26 cellular contexts compared by ENCODE assay signal in the genomic region with DNA sequence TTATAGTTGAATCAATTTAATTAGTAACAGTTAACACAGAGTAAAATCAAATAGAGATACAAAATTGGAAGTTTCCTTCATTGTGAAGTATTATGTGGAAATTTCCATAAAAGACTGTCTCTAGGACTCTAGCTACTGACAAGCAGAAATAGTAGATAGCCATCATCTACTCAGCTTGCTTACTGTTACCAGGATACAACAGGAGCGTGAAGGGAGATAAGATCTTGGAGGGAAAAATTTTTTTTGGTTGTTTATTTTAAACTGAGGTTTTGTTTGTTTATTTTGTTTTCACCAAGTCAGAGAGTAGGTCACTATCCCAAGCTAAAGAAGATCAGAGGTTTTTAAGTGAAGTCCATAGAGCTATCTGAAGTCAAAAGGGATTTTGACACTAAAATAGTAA.
"Had no signal": no experiment of that assay in that cellular context is flagged by ENCODE, and none has a peak within 500 bp of the region (broad histone marks: within the 10 kb centered on the region; RNA-seq: fewer than 3 reads in every experiment).

No MANE protein-coding gene starts in this region.

- H3K4me1 Mint-ChIP-seq: activated CD4-positive, alpha-beta T cell treated with anti-CD3 and anti-CD28 coated beads for 36 hours; activated CD8-positive, alpha-beta memory T cell treated with anti-CD3 and anti-CD28 coated beads, Interleukin-2, amount 10 ng/mL, durations not matched to agents 7 days and 5 days; central memory CD8-positive, alpha-beta T cell; immature natural killer cell; naive thymus-derived CD8-positive, alpha-beta T cell; neural progenitor cell had no signal

- H3K36me3 Mint-ChIP-seq: activated CD8-positive, alpha-beta memory T cell treated with anti-CD3 and anti-CD28 coated beads, Interleukin-2, amount 10 ng/mL, durations not matched to agents 7 days and 5 days; activated naive CD4-positive, alpha-beta T cell treated with anti-CD3 and anti-CD28 coated beads, Interleukin-2, amount 50 U/mL, for 72 hours; immature natural killer cell; naive thymus-derived CD8-positive, alpha-beta T cell; neural progenitor cell had no signal

- H3K9me3 ChIP-seq: colonic mucosa, heart left ventricle, right lobe of liver, thoracic aorta had no signal

- H3K9me3 Mint-ChIP-seq: neural progenitor cell had no signal

- H3K4me1 ChIP-seq: colonic mucosa, foreskin keratinocyte, heart left ventricle, neural progenitor cell, right lobe of liver had no signal

- H3K27ac Mint-ChIP-seq: activated CD4-positive, alpha-beta T cell treated with anti-CD3 and anti-CD28 coated beads for 36 hours; activated CD8-positive, alpha-beta memory T cell treated with anti-CD3 and anti-CD28 coated beads, Interleukin-2, amount 10 ng/mL, durations not matched to agents 7 days and 5 days; activated CD8-positive, alpha-beta T cell treated with anti-CD3 and anti-CD28 coated beads, Interleukin-2, amount 10 ng/mL, durations not matched to agents 7 days and 5 days; activated naive CD4-positive, alpha-beta T cell treated with anti-CD3 and anti-CD28 coated beads, Interleukin-2, amount 50 U/mL, for 72 hours; activated T-cell treated with anti-CD3 and anti-CD28 coated beads, Interleukin-2, amount 50 U/mL, for 72 hours; immature natural killer cell; naive thymus-derived CD8-positive, alpha-beta T cell; neural progenitor cell had no signal

- ATAC-seq: activated CD4-positive, alpha-beta T cell treated with anti-CD3 and anti-CD28 coated beads for 36 hours; activated CD8-positive, alpha-beta memory T cell treated with anti-CD3 and anti-CD28 coated beads, Interleukin-2, amount 10 ng/mL, durations not matched to agents 7 days and 5 days; activated CD8-positive, alpha-beta T cell treated with anti-CD3 and anti-CD28 coated beads, Interleukin-2, amount 10 ng/mL, durations not matched to agents 7 days and 5 days; activated naive CD4-positive, alpha-beta T cell treated with anti-CD3 and anti-CD28 coated beads, Interleukin-2, amount 50 U/mL, for 72 hours; activated T-cell treated with anti-CD3 and anti-CD28 coated beads, Interleukin-2, amount 50 U/mL, for 72 hours; foreskin keratinocyte; left colon; naive thymus-derived CD8-positive, alpha-beta T cell; right lobe of liver; stimulated activated naive CD8-positive, alpha-beta T cell treated with anti-CD3 and anti-CD28 coated beads, Interleukin-15, Interleukin-2, amounts not matched to agents 100 U/mL and 50 U/mL, for 24 hours had no signal

- H3K9ac ChIP-seq: neural progenitor cell had no signal

- H3K4me3 ChIP-seq: colonic mucosa, heart left ventricle, neural progenitor cell, right lobe of liver, thoracic aorta had no signal

- H3K27me3 Mint-ChIP-seq: activated CD4-positive, alpha-beta T cell treated with anti-CD3 and anti-CD28 coated beads for 36 hours; activated CD8-positive, alpha-beta memory T cell treated with anti-CD3 and anti-CD28 coated beads, Interleukin-2, amount 10 ng/mL, durations not matched to agents 7 days and 5 days; central memory CD8-positive, alpha-beta T cell; naive thymus-derived CD8-positive, alpha-beta T cell had no signal

- H3K36me3 ChIP-seq: colonic mucosa, heart left ventricle, neural progenitor cell, right lobe of liver, thoracic aorta had no signal

- DNase-seq: activated CD4-positive, alpha-beta T cell treated with anti-CD3 and anti-CD28 coated beads for 36 hours; activated CD4-positive, CD25-positive, alpha-beta regulatory T cell; activated CD8-positive, alpha-beta memory T cell treated with anti-CD3 and anti-CD28 coated beads, Interleukin-2, amount 10 ng/mL, durations not matched to agents 7 days and 5 days; activated CD8-positive, alpha-beta T cell treated with anti-CD3 and anti-CD28 coated beads, Interleukin-2, amount 10 ng/mL, durations not matched to agents 7 days and 5 days; activated naive CD4-positive, alpha-beta T cell; activated T-cell treated with anti-CD3 and anti-CD28 coated beads, Interleukin-2, amount 50 U/mL, for 72 hours; colonic mucosa; effector CD8-positive, alpha-beta T cell; foreskin keratinocyte; heart left ventricle; immature natural killer cell; kidney; left colon; mammary epithelial cell; naive thymus-derived CD8-positive, alpha-beta T cell; right lobe of liver; stimulated activated CD4-positive, alpha-beta T cell treated with anti-CD3 and anti-CD28 coated beads, Interleukin-12 subunit alpha, Interleukin-12 subunit beta, amount 100 ng/mL, for 4 hours; stimulated activated CD4-positive, alpha-beta T cell treated with anti-CD3 and anti-CD28 coated beads, Interleukin-4, amount 100 ng/mL, for 1 hour; stimulated activated naive CD8-positive, alpha-beta T cell treated with anti-CD3 and anti-CD28 coated beads, Interleukin-15, Interleukin-2, amounts not matched to agents 100 U/mL and 50 U/mL, for 24 hours; T-helper 2 cell had no signal

- H3K4me3 Mint-ChIP-seq: activated CD4-positive, alpha-beta T cell treated with anti-CD3 and anti-CD28 coated beads for 36 hours; activated CD8-positive, alpha-beta memory T cell treated with anti-CD3 and anti-CD28 coated beads, Interleukin-2, amount 10 ng/mL, durations not matched to agents 7 days and 5 days; activated CD8-positive, alpha-beta T cell treated with anti-CD3 and anti-CD28 coated beads, Interleukin-2, amount 10 ng/mL, durations not matched to agents 7 days and 5 days; activated T-cell treated with anti-CD3 and anti-CD28 coated beads, Interleukin-2, amount 50 U/mL, for 72 hours; central memory CD8-positive, alpha-beta T cell; immature natural killer cell; naive thymus-derived CD8-positive, alpha-beta T cell; neural progenitor cell had no signal

- H3K27me3 ChIP-seq: colonic mucosa, foreskin keratinocyte, heart left ventricle, neural progenitor cell, right lobe of liver had no signal

- FAIRE-seq: bronchial epithelial cell, kidney, urothelium cell line had no signal

- H3K27ac ChIP-seq: colonic mucosa, foreskin keratinocyte, heart left ventricle, neural progenitor cell, right lobe of liver, thoracic aorta had no signal

- H3K4me2 ChIP-seq: neural progenitor cell had no signal
